Comparison of ENCODE assay signal across 29 cellular contexts in the genomic region with DNA sequence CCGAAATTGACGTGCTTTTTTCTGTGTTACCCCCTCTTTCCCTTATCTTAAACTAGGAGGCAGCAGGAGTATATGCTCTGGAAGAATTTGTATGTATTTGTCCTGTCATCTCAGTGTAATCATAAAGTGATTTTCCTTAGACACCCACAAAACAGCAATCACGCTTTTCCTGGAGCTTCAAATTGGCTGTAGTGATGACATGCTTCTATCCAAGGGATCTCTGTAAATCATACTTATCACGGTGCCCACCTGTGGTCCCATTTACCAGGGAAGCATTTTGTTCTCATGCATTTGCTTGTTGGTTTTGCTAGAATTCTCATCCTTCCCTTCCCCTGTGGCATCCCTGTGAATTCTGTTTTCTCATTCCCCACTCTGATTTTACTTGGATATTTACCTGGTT.
"Had no signal": no experiment of that assay in that cellular context is flagged by ENCODE, and none has a peak within 500 bp of the region (broad histone marks: within the 10 kb centered on the region; RNA-seq: fewer than 3 reads in every experiment).

No MANE protein-coding gene starts in this region.

- H3K9me3 Mint-ChIP-seq: naive thymus-derived CD8-positive, alpha-beta T cell; nephron progenitor cell; neural progenitor cell; stimulated activated naive B cell treated with anti-CD40 and anti-IgM and Interleukin-4, amounts not matched to agents 10 μg/mL and 1 μg/mL and 100 μg/mL, for 72 hours had no signal

- H3K4me1 Mint-ChIP-seq: naive thymus-derived CD8-positive, alpha-beta T cell; neural progenitor cell; stimulated activated effector memory CD8-positive, alpha-beta T cell treated with anti-CD3 and anti-CD28 coated beads, Interleukin-12 subunit alpha, Interleukin-12 subunit beta, amount 100 ng/mL, for 72 hours; stimulated activated naive B cell treated with anti-CD40 and anti-IgM and Interleukin-4, amounts not matched to agents 10 μg/mL and 1 μg/mL and 100 μg/mL, for 72 hours had no signal

- H3K4me2 ChIP-seq: neural progenitor cell had no signal

- H3K9me3 ChIP-seq: ovary, psoas muscle, right lobe of liver, sigmoid colon, stomach, thoracic aorta, thyroid gland, tibial nerve, upper lobe of left lung, vagina had no signal

- H3K4me3 ChIP-seq: neural progenitor cell, ovary, psoas muscle, right lobe of liver, sigmoid colon, stomach, thoracic aorta, thyroid gland, tibial nerve, upper lobe of left lung, vagina had no signal

- H3K4me1 ChIP-seq: neural progenitor cell, parathyroid adenoma, psoas muscle, right lobe of liver, sigmoid colon, stomach, thyroid gland, tibial nerve, upper lobe of left lung, vagina had no signal

- H3K9ac ChIP-seq: neural progenitor cell, parathyroid adenoma had no signal

- H3K27ac Mint-ChIP-seq: naive thymus-derived CD8-positive, alpha-beta T cell; natural killer cell treated with Interleukin-12 subunit alpha and Interleukin-12 subunit beta and Interleukin-15 and Interleukin-18, amount 100 ng/mL, for 72 hours; nephron progenitor cell; neural progenitor cell; progenitor cell of endocrine pancreas; stimulated activated effector memory CD8-positive, alpha-beta T cell treated with anti-CD3 and anti-CD28 coated beads, Interleukin-12 subunit alpha, Interleukin-12 subunit beta, amount 100 ng/mL, for 72 hours; stimulated activated naive B cell treated with anti-CD40 and anti-IgM and Interleukin-4, amounts not matched to agents 10 μg/mL and 1 μg/mL and 100 μg/mL, for 72 hours; stimulated activated naive CD8-positive, alpha-beta T cell treated with anti-CD3 and anti-CD28 coated beads, Interleukin-15, Interleukin-2, amounts not matched to agents 100 ng/mL and 50 ng/mL, for 24 hours had no signal

- H3K27me3 ChIP-seq: neural progenitor cell, ovary, right lobe of liver, sigmoid colon, stomach, thyroid gland, tibial nerve, upper lobe of left lung, vagina had no signal

- H3K79me2 ChIP-seq: parathyroid adenoma had no signal

- ATAC-seq: naive thymus-derived CD8-positive, alpha-beta T cell; natural killer cell treated with Interleukin-12 subunit alpha and Interleukin-12 subunit beta and Interleukin-15 and Interleukin-18, amount 100 ng/mL, for 72 hours; psoas muscle; right cardiac atrium; right lobe of liver; stimulated activated effector memory CD8-positive, alpha-beta T cell treated with anti-CD3 and anti-CD28 coated beads, Interleukin-12 subunit alpha, Interleukin-12 subunit beta, amount 100 ng/mL, for 72 hours; stimulated activated naive B cell treated with anti-CD40 and anti-IgM and Interleukin-4, amounts not matched to agents 10 μg/mL and 1 μg/mL and 100 μg/mL, for 72 hours had no signal

- H3K36me3 Mint-ChIP-seq: naive thymus-derived CD8-positive, alpha-beta T cell; natural killer cell treated with Interleukin-12 subunit alpha and Interleukin-12 subunit beta and Interleukin-15 and Interleukin-18, amount 100 ng/mL, for 72 hours; neural progenitor cell; stimulated activated effector memory CD8-positive, alpha-beta T cell treated with anti-CD3 and anti-CD28 coated beads, Interleukin-12 subunit alpha, Interleukin-12 subunit beta, amount 100 ng/mL, for 72 hours; stimulated activated naive B cell treated with anti-CD40 and anti-IgM and Interleukin-4, amounts not matched to agents 10 μg/mL and 1 μg/mL and 100 μg/mL, for 72 hours had no signal

- H3K27me3 Mint-ChIP-seq: natural killer cell treated with Interleukin-12 subunit alpha and Interleukin-12 subunit beta and Interleukin-15 and Interleukin-18, amount 100 ng/mL, for 72 hours; progenitor cell of endocrine pancreas; stimulated activated naive B cell treated with anti-CD40 and anti-IgM and Interleukin-4, amounts not matched to agents 10 μg/mL and 1 μg/mL and 100 μg/mL, for 72 hours; stimulated activated naive CD8-positive, alpha-beta T cell treated with anti-CD3 and anti-CD28 coated beads, Interleukin-15, Interleukin-2, amounts not matched to agents 100 ng/mL and 50 ng/mL, for 24 hours had no signal

- H3K36me3 ChIP-seq: neural progenitor cell, ovary, right lobe of liver, sigmoid colon, stomach, thoracic aorta, thyroid gland, tibial nerve, upper lobe of left lung, vagina had no signal

- H3K4me3 Mint-ChIP-seq: naive thymus-derived CD8-positive, alpha-beta T cell; natural killer cell treated with Interleukin-12 subunit alpha and Interleukin-12 subunit beta and Interleukin-15 and Interleukin-18, amount 100 ng/mL, for 72 hours; nephron progenitor cell; neural progenitor cell; stimulated activated effector memory CD8-positive, alpha-beta T cell treated with anti-CD3 and anti-CD28 coated beads, Interleukin-12 subunit alpha, Interleukin-12 subunit beta, amount 100 ng/mL, for 72 hours; stimulated activated naive B cell treated with anti-CD40 and anti-IgM and Interleukin-4, amounts not matched to agents 10 μg/mL and 1 μg/mL and 100 μg/mL, for 72 hours; stimulated activated naive CD8-positive, alpha-beta T cell treated with anti-CD3 and anti-CD28 coated beads, Interleukin-15, Interleukin-2, amounts not matched to agents 100 ng/mL and 50 ng/mL, for 24 hours had no signal

- DNase-seq: naive thymus-derived CD8-positive, alpha-beta T cell; nephron progenitor cell; occipital lobe; ovary; posterior cingulate gyrus; psoas muscle; right cardiac atrium; right lobe of liver; sigmoid colon; small intestine; stimulated activated CD4-positive, alpha-beta T cell treated with anti-CD3 and anti-CD28 coated beads, Interleukin-15, amount 100 ng/mL, for 24 hours; stimulated activated CD4-positive, alpha-beta T cell treated with anti-CD3 and anti-CD28 coated beads, Interleukin-2, amount 100 ng/mL, for 24 hours; stimulated activated CD4-positive, alpha-beta T cell treated with anti-CD3 and anti-CD28 coated beads, Interleukin-2, amount 100 ng/mL, for 48 hours; stimulated activated CD4-positive, alpha-beta T cell treated with anti-CD3 and anti-CD28 coated beads, Interleukin-4, amount 100 ng/mL, for 24 hours; stimulated activated naive B cell treated with anti-CD40 and anti-IgM and Interleukin-4, amounts not matched to agents 10 μg/mL and 1 μg/mL and 100 μg/mL, for 72 hours; stimulated activated naive CD4-positive, alpha-beta T cell treated with Interleukin-2 at 50 U/mL for 16 hours; stomach; thyroid gland; trophoblast cell; upper lobe of left lung had no signal

- H3K27ac ChIP-seq: neural progenitor cell, ovary, parathyroid adenoma, psoas muscle, right lobe of liver, sigmoid colon, stomach, thoracic aorta, thyroid gland, tibial nerve, upper lobe of left lung, vagina had no signal

- H2AFZ ChIP-seq: neural progenitor cell, parathyroid adenoma had no signal
